In genomic region chr6:15430947-15431405, GRCh38 we compare ENCODE assay signal across 13 cellular contexts.
DNase-seq lines count a peak whose midpoint lies in the region; ATAC-seq and TF ChIP-seq lines count a peak whose summit lies in the region.
"Had no signal": no experiment of that assay in that cellular context is flagged by ENCODE, and none has a peak within 500 bp of the region (broad histone marks: within the 10 kb centered on the region; RNA-seq: fewer than 3 reads in every experiment).

No MANE protein-coding gene starts in this region.

- no peak overlapping the region for H3K27ac Mint-ChIP-seq in activated CD4-positive, alpha-beta T cell treated with anti-CD3 and anti-CD28 coated beads, Interleukin-2, amount 10 ng/mL, durations not matched to agents 24 days and 14 days
- H3K27ac Mint-ChIP-seq: activated naive CD8-positive, alpha-beta T cell treated with anti-CD3 and anti-CD28 coated beads, Interleukin-2, amount 10 ng/mL, durations not matched to agents 7 days and 5 days had no signal

- H3K27ac ChIP-seq in cingulate gyrus (ENCODE audit: low read depth, low read length) (peak overlapping the region; percentile 0), left lung (peak overlapping the region in 1 of 2 donors; percentile 21), substantia nigra (ENCODE audit: low read depth, low read length, poor library complexity, severe bottlenecking) (peak overlapping the region; percentile 12)
- H3K27ac ChIP-seq: sigmoid colon, transverse colon had no signal

- intact Hi-C loops in left lung (cut with DNase I) = no loop called here
- intact Hi-C loops in activated CD4-positive, alpha-beta T cell treated with anti-CD3 and anti-CD28 coated beads, Interleukin-2, amount 10 ng/mL, durations not matched to agents 24 days and 14 days (cut with micrococcal nuclease) = loop anchor here (10.0 kb wide), 1 partner anchor 696 kb away; no protein-coding TSS in a partner anchor

- peaks cover 86% of the 10 kb centered on the region for H3K4me1 Mint-ChIP-seq in activated CD4-positive, alpha-beta T cell treated with anti-CD3 and anti-CD28 coated beads, Interleukin-2, amount 10 ng/mL, durations not matched to agents 24 days and 14 days

- DNase-seq in NCI-H82 (lab: John Stamatoyannopoulos, UW) = peak; percentile 68
- DNase-seq in NCI-H82 treated with DMSO at 0.1 percent for 48 hours (lab: John Stamatoyannopoulos, UW; ENCODE audit: unreplicated experiment) = no peak
- DNase-seq in left lung = no peak
- DNase-seq in substantia nigra (lab: John Stamatoyannopoulos, UW) = no peak
- no peak for DNase-seq in cortex of kidney (lab: John Stamatoyannopoulos, UW)
- no peak for DNase-seq in activated CD4-positive, alpha-beta T cell treated with anti-CD3 and anti-CD28 coated beads, Interleukin-2, amount 10 ng/mL, durations not matched to agents 24 days and 14 days
- DNase-seq: 8988T; activated naive CD8-positive, alpha-beta T cell treated with anti-CD3 and anti-CD28 coated beads, Interleukin-2, amount 10 ng/mL, durations not matched to agents 7 days and 5 days; NCI-H446 treated with DMSO at 0.1 percent for 48 hours; sigmoid colon; transverse colon had no signal

- TF ChIP-seq CTCF in left lung (IDR thresholded peaks at IDR 0.05) = no peak

- peaks cover 37 to 88% of the 10 kb centered on the region in 2 donors for H3K4me1 ChIP-seq in left lung

- H3K4me3 ChIP-seq in left lung = no peak overlapping the region
- H3K4me3 ChIP-seq: sigmoid colon, transverse colon had no signal

- no peak overlapping the region for H3K4me3 Mint-ChIP-seq in activated CD4-positive, alpha-beta T cell treated with anti-CD3 and anti-CD28 coated beads, Interleukin-2, amount 10 ng/mL, durations not matched to agents 24 days and 14 days
- H3K4me3 Mint-ChIP-seq: activated naive CD8-positive, alpha-beta T cell treated with anti-CD3 and anti-CD28 coated beads, Interleukin-2, amount 10 ng/mL, durations not matched to agents 7 days and 5 days had no signal

- no peaks in the 10 kb centered on the region for H3K36me3 ChIP-seq in left lung
- H3K36me3 ChIP-seq: sigmoid colon, transverse colon had no signal

- no peaks in the 10 kb centered on the region for H3K27me3 ChIP-seq in left lung
- H3K27me3 ChIP-seq: sigmoid colon, transverse colon had no signal

- peaks cover 0 to 5% of the 10 kb centered on the region in 2 donors for H3K9me3 ChIP-seq in left lung
- H3K9me3 ChIP-seq: sigmoid colon, transverse colon had no signal

- H3K9me3 Mint-ChIP-seq in activated CD4-positive, alpha-beta T cell treated with anti-CD3 and anti-CD28 coated beads, Interleukin-2, amount 10 ng/mL, durations not matched to agents 24 days and 14 days = peaks cover 3% of the 10 kb centered on the region

- ATAC-seq in left lung (peak; percentile 24), HG03439 (IDR thresholded peaks at IDR 0.05; ENCODE audit: unreplicated experiment) (no peak)

- no peaks in the 10 kb centered on the region for H3K27me3 Mint-ChIP-seq in activated CD4-positive, alpha-beta T cell treated with anti-CD3 and anti-CD28 coated beads, Interleukin-2, amount 10 ng/mL, durations not matched to agents 24 days and 14 days
- H3K27me3 Mint-ChIP-seq: activated naive CD8-positive, alpha-beta T cell treated with anti-CD3 and anti-CD28 coated beads, Interleukin-2, amount 10 ng/mL, durations not matched to agents 7 days and 5 days had no signal

- H3K36me3 Mint-ChIP-seq in activated CD4-positive, alpha-beta T cell treated with anti-CD3 and anti-CD28 coated beads, Interleukin-2, amount 10 ng/mL, durations not matched to agents 24 days and 14 days (ENCODE audit: low read depth) = peaks cover 44% of the 10 kb centered on the region
